In genomic region chr17:42050360-42051012, GRCh38 we compare ENCODE assay signal across 8 cellular contexts. TPM values are rescaled to one million over a fixed set of nuclear protein-coding genes. Genes with fewer than 3 reads are reported as not detected.
DNase-seq lines count a peak whose midpoint lies in the region; ATAC-seq and TF ChIP-seq lines count a peak whose summit lies in the region.

Gene C17orf113 (minus strand): TSS chr17:42050601. CDS start chr17:42043376, 7,225 bp downstream.

- intact Hi-C loops in ascending aorta (cut with DNase I) = no loop called here

- peak within 1 kb of the TSS; percentile 65 to 84 for H3K4me3 ChIP-seq in ascending aorta
- peak within 1 kb of the TSS; percentile 51 for H3K4me3 ChIP-seq in retinal pigment epithelial cell (ENCODE audit: low read length)

- peak in 2 of 3 experiments; percentile 12 to 36 for TF ChIP-seq CTCF in ascending aorta (IDR thresholded peaks at IDR 0.05)
- peak; percentile 29 for TF ChIP-seq CTCF in retinal pigment epithelial cell (conservative IDR thresholded peaks at IDR 0.05; ENCODE audit: low read depth, low read length)

- no peaks in the 10 kb centered on the region for H3K36me3 ChIP-seq in ascending aorta

- H3K9me3 ChIP-seq in ascending aorta = no peaks in the 10 kb centered on the region

- H3K4me1 ChIP-seq in ascending aorta = no peaks in the 10 kb centered on the region

- H3K27me3 ChIP-seq in ascending aorta = no peaks in the 10 kb centered on the region

- H3K27ac ChIP-seq in ascending aorta = no peak within 1 kb of the TSS

- peak; percentile 89 for ATAC-seq in SK-N-SH treated with all-trans-retinoic acid at 6 μM for 48 hours
- ATAC-seq in HG02970 (IDR thresholded peaks at IDR 0.05; ENCODE audit: low FRiP score, unreplicated experiment) = no peak

- DNase-seq in DMS79 (lab: John Stamatoyannopoulos, UW) = peak; percentile 37
- peak; percentile 44 for DNase-seq in HT-29 (ENCODE audit: low spot score)
- peak in 1 of 2 donors; percentile 69 for DNase-seq in ascending aorta (ENCODE audit: low spot score in 2 of 2)
- peak in 37 of 51 donors; percentile 4 to 65 (median 38) for DNase-seq in hypothalamus (lab: John Stamatoyannopoulos, UW)
- no peak for DNase-seq in retinal pigment epithelial cell (ENCODE audit: low read depth)
- no peak for DNase-seq in NCI-H226

TF ChIP-seq in SK-N-SH treated with all-trans-retinoic acid at 6 μM for 48 hours, 23 proteins besides CTCF, POLR2A, EP300 and RAD21:
- TF ChIP-seq TCF4 (CRISPR knock-in tag; IDR thresholded peaks at IDR 0.05; ENCODE audit: borderline replicate concordance) (no peak), OSR1 (CRISPR knock-in tag; IDR thresholded peaks at IDR 0.05) (no peak), ARNTL (CRISPR knock-in tag; IDR thresholded peaks at IDR 0.05; ENCODE audit: borderline replicate concordance, low read depth) (no peak), CSRNP3 (CRISPR knock-in tag; IDR thresholded peaks at IDR 0.05) (no peak), BACH2 (CRISPR knock-in tag; IDR thresholded peaks at IDR 0.05; ENCODE audit: borderline replicate concordance) (no peak), GLIS3 (CRISPR knock-in tag; IDR thresholded peaks at IDR 0.05) (no peak), ZNF70 (CRISPR knock-in tag; IDR thresholded peaks at IDR 0.05) (no peak), TOX (CRISPR knock-in tag; IDR thresholded peaks at IDR 0.05; ENCODE audit: borderline replicate concordance) (no peak), SNAI2 (CRISPR knock-in tag; IDR thresholded peaks at IDR 0.05) (no peak), ZNF8 (CRISPR knock-in tag; IDR thresholded peaks at IDR 0.05) (no peak), ISL1 (CRISPR knock-in tag; IDR thresholded peaks at IDR 0.05) (no peak), ESRRG (CRISPR knock-in tag; IDR thresholded peaks at IDR 0.05) (no peak)
- TF ChIP-seq, protein P1, sequence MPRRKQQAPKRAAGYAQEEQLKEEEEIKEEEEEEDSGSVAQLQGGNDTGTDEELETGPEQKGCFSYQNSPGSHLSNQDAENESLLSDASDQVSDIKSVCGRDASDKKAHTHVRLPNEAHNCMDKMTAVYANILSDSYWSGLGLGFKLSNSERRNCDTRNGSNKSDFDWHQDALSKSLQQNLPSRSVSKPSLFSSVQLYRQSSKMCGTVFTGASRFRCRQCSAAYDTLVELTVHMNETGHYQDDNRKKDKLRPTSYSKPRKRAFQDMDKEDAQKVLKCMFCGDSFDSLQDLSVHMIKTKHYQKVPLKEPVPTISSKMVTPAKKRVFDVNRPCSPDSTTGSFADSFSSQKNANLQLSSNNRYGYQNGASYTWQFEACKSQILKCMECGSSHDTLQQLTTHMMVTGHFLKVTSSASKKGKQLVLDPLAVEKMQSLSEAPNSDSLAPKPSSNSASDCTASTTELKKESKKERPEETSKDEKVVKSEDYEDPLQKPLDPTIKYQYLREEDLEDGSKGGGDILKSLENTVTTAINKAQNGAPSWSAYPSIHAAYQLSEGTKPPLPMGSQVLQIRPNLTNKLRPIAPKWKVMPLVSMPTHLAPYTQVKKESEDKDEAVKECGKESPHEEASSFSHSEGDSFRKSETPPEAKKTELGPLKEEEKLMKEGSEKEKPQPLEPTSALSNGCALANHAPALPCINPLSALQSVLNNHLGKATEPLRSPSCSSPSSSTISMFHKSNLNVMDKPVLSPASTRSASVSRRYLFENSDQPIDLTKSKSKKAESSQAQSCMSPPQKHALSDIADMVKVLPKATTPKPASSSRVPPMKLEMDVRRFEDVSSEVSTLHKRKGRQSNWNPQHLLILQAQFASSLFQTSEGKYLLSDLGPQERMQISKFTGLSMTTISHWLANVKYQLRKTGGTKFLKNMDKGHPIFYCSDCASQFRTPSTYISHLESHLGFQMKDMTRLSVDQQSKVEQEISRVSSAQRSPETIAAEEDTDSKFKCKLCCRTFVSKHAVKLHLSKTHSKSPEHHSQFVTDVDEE (CRISPR knock-in tag; IDR thresholded peaks at IDR 0.05) = no peak
- TF ChIP-seq, protein P2, sequence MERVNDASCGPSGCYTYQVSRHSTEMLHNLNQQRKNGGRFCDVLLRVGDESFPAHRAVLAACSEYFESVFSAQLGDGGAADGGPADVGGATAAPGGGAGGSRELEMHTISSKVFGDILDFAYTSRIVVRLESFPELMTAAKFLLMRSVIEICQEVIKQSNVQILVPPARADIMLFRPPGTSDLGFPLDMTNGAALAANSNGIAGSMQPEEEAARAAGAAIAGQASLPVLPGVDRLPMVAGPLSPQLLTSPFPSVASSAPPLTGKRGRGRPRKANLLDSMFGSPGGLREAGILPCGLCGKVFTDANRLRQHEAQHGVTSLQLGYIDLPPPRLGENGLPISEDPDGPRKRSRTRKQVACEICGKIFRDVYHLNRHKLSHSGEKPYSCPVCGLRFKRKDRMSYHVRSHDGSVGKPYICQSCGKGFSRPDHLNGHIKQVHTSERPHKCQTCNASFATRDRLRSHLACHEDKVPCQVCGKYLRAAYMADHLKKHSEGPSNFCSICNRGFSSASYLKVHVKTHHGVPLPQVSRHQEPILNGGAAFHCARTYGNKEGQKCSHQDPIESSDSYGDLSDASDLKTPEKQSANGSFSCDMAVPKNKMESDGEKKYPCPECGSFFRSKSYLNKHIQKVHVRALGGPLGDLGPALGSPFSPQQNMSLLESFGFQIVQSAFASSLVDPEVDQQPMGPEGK (CRISPR knock-in tag; IDR thresholded peaks at IDR 0.05; ENCODE audit: borderline replicate concordance) = no peak

RNA-seq across cellular contexts. Expression of gene C17orf113, which starts in this region (rescaled TPM):
- 3.6 and 3.7 TPM in 2 replicates for total RNA-seq in HT-29 (2014; rRNA removed; shearing (Covaris generic))
- total RNA-seq in ascending aorta = 0.21 TPM

Comparison
In these comparisons a context has a peak if more than half of its experiments do, and no peak if none do; other contexts are left out.
1. DNase-seq: peak in DMS79 (single experiment), HT-29 (single experiment) and hypothalamus (37 of 51); none in retinal pigment epithelial cell (single experiment) and NCI-H226 (single experiment).